In genomic region chr5:148910686-148911361, GRCh38 we compare ENCODE assay signal across 9 cellular contexts.
A peak's percentile ranks its signal among the peaks of the same experiment; 100 is the strongest.
DNase-seq lines count a peak whose midpoint lies in the region; ATAC-seq and TF ChIP-seq lines count a peak whose summit lies in the region.
"Had no signal": no experiment of that assay in that cellular context is flagged by ENCODE, and none has a peak within 500 bp of the region (broad histone marks: within the 10 kb centered on the region; RNA-seq: fewer than 3 reads in every experiment).

No MANE protein-coding gene starts in this region.

- in situ Hi-C loops in brain microvascular endothelial cell (cut with HindIII; ENCODE audit: low pct_ligation_motif_present, low sequenced_read_pairs) = no loop called here

- H3K4me3 ChIP-seq in AG10803 (ENCODE audit: low read length) = no peak overlapping the region
- no peak overlapping the region for H3K4me3 ChIP-seq in brain microvascular endothelial cell (ENCODE audit: low read depth, low read length)

- no peak overlapping the region for H3K27ac ChIP-seq in brain microvascular endothelial cell

- H3K27me3 ChIP-seq in brain microvascular endothelial cell (replicated peaks) = no peaks in the 10 kb centered on the region

- TF ChIP-seq CTCF in AG10803 (conservative IDR thresholded peaks at IDR 0.05; ENCODE audit: low read length) (no peak), brain microvascular endothelial cell (IDR thresholded peaks at IDR 0.05; ENCODE audit: low read depth, low read length, missing control alignments) (no peak)

- DNase-seq in AG10803 (ENCODE audit: low read depth) (peak; percentile 61), M059J (ENCODE audit: low read depth) (peak; percentile 93), brain microvascular endothelial cell (peak; percentile 43), kidney tubule cell (ENCODE audit: low spot score) (peak; percentile 98), RPMI8226 (no peak)
- no peak for DNase-seq in activated CD4-positive, alpha-beta T cell treated with anti-CD3 and anti-CD28 coated beads for 4 hours
- DNase-seq: DMS53 had no signal

- H3K36me3 ChIP-seq in brain microvascular endothelial cell (replicated peaks) = no peaks in the 10 kb centered on the region

- no peak for ATAC-seq in GM21786 (IDR thresholded peaks at IDR 0.05; ENCODE audit: unreplicated experiment)
- ATAC-seq in HG03457 (IDR thresholded peaks at IDR 0.05; ENCODE audit: unreplicated experiment) = no peak

Comparison
In these comparisons a context has a peak if more than half of its experiments do, and no peak if none do; other contexts are left out.
1. DNase-seq: peak in AG10803 (single experiment), M059J (single experiment), brain microvascular endothelial cell (single experiment) and kidney tubule cell (single experiment); none in RPMI8226 (single experiment) and activated CD4-positive, alpha-beta T cell treated with anti-CD3 and anti-CD28 coated beads for 4 hours (0 of 2).